In genomic region chr17:58527949-58528348, GRCh38 we compare ENCODE assay signal across 1 cellular context.
TF ChIP-seq lines count a peak whose summit lies in the region.

No MANE protein-coding gene starts in this region.

TF ChIP-seq in GM12878, 131 proteins besides CTCF, POLR2A, EP300 and RAD21 (continued from another document):
- TF ChIP-seq FOXK2 (IDR thresholded peaks at IDR 0.05): no peak
- 0 out of 2 replicates have a peak, but pooled peaks have one; percentile 19 for TF ChIP-seq IKZF1 (conservative IDR thresholded peaks at IDR 0.05)
- no peak for TF ChIP-seq PRDM15 (CRISPR knock-in tag; IDR thresholded peaks at IDR 0.05)
- TF ChIP-seq BHLHE40 (IDR thresholded peaks at IDR 0.05; ENCODE audit: borderline replicate concordance in 1 of 2, low read depth in 2 of 2, low read length in 1 of 2): peak in 1 of 2 experiments; percentile 63; a peak in 2 of 4 replicates
- peak; percentile 72; the same call in 1 of the 2 replicates for TF ChIP-seq ZNF687 (IDR thresholded peaks at IDR 0.05)
- TF ChIP-seq POU2F2 (IDR thresholded peaks at IDR 0.05; ENCODE audit: borderline replicate concordance, low read depth, low read length): no peak
- TF ChIP-seq ATF2 (IDR thresholded peaks at IDR 0.05; ENCODE audit: low read length): no peak
- TF ChIP-seq STAT1 (conservative IDR thresholded peaks at IDR 0.05): no peak
